In the genomic region with DNA sequence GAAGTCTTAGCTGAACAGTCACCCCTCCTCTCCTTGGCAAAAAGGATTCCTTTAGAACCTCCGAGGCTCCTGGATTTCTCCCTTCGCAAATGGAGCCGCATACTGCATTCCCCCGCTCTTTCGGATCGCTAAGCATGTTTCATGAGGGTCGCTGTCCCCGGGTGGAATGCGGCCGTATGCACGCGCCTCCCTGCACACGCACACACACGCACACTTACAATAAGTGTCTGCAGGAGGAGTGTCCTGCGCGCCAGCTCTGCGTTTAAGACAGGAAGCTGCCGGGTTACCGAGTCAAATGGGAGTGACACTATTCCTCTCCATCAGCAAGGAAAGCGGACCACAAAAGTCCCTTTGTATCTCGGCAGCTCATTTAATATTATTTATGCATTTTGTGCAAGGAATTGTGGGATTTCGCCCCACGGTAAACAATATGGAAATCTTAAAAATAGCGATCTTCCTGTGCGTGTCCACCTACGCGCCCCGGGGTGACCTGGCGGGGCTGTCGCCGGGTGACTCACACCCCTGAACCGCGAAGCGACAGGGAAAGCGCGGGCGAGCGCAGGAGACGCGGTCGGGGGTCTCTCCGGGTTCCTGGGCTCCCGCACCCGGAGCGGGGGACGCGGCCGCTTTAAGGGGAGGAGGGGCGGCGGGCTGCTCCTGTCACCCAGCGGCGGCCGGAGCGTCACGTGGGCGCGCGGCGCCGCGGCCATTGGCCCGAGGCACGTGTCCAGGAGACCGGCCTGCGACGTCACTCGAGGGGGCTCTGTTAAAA, we compare ENCODE assay signal across 8 cellular contexts. TPM values are rescaled to one million over a fixed set of nuclear protein-coding genes. Genes with fewer than 3 reads are reported as not detected.
DNase-seq lines count a peak whose midpoint lies in the region; ATAC-seq and TF ChIP-seq lines count a peak whose summit lies in the region.

No MANE protein-coding gene starts in this region.

- H3K27ac ChIP-seq in body of pancreas, result no peak overlapping the region

- 1 to 2% methylated on average over 57 to 67 of the region's 67 CpGs for WGBS in body of pancreas, 2 donors

- H3K27me3 ChIP-seq in body of pancreas, result peaks cover 4 to 76% of the 10 kb centered on the region in 2 donors

- ATAC-seq in body of pancreas (peak; percentile 83), sciatic nerve (peak; percentile 83), GM18502 (IDR thresholded peaks at IDR 0.05; ENCODE audit: poor library complexity, unreplicated experiment) (no peak)

- H3K9me3 ChIP-seq in body of pancreas, result no peaks in the 10 kb centered on the region

- peak overlapping the region; percentile 1 to 26 for H3K4me3 ChIP-seq in body of pancreas

- peak; percentile 12 to 31 for DNase-seq in activated CD4-positive, alpha-beta T cell treated with anti-CD3 and anti-CD28 coated beads for 4 hours
- DNase-seq in activated CD4-positive, alpha-beta T cell treated with anti-CD3 and anti-CD28 coated beads for 48 hours, result no peak
- DNase-seq in NCI-H345 (lab: John Stamatoyannopoulos, UW), result peak; percentile 56
- DNase-seq in body of pancreas, result peak; percentile 60 to 78 (median 64)
- DNase-seq in iPS-NIHi7 (ENCODE audit: extremely low spot score), result peak; percentile 89
- peak; percentile 75 for DNase-seq in sciatic nerve (ENCODE audit: low spot score)
- DNase-seq in GM19240 (ENCODE audit: insufficient read length, low spot score), result no peak

- H3K4me1 ChIP-seq in body of pancreas, result peaks cover 45% of the 10 kb centered on the region

- H3K36me3 ChIP-seq in body of pancreas (replicated peaks in 1 of 2; ENCODE audit: insufficient read depth in 1 of 2, low read depth in 2 of 2), result no peaks in the 10 kb centered on the region

- TF ChIP-seq CTCF in body of pancreas (IDR thresholded peaks at IDR 0.05), result no peak

- intact Hi-C loops in body of pancreas (cut with DNase I), result no loop called here
- intact Hi-C loops in sciatic nerve (cut with DNase I), result loop anchor here (10.0 kb wide), 1 partner anchor 48 kb away; no protein-coding TSS in a partner anchor

- TF ChIP-seq POLR2A in body of pancreas (IDR thresholded peaks at IDR 0.05), result no peak

RNA-seq across cellular contexts. Expression of gene EN2, which starts 1.0 kb away (rescaled TPM):
- total RNA-seq in body of pancreas, result not detected
- total RNA-seq in sciatic nerve, result not detected

Comparison
In these comparisons a context has a peak if more than half of its experiments do, and no peak if none do; other contexts are left out.
1. DNase-seq: peak in activated CD4-positive, alpha-beta T cell treated with anti-CD3 and anti-CD28 coated beads for 4 hours (2 of 2), NCI-H345 (single experiment), body of pancreas (4 of 4), iPS-NIHi7 (single experiment) and sciatic nerve (single experiment); none in activated CD4-positive, alpha-beta T cell treated with anti-CD3 and anti-CD28 coated beads for 48 hours (single experiment) and GM19240 (single experiment).